27 cellular contexts compared by ENCODE assay signal in genomic region chr11:93001812-93002211, GRCh38. TPM values are rescaled to one million over a fixed set of nuclear protein-coding genes. Genes with fewer than 3 reads are reported as not detected.
"Had no signal": no experiment of that assay in that cellular context is flagged by ENCODE, and none has a peak within 500 bp of the region (broad histone marks: within the 10 kb centered on the region; RNA-seq: fewer than 3 reads in every experiment).

No MANE protein-coding gene starts in this region.

- H3K36me3 ChIP-seq: ascending aorta had no signal

- H3K27me3 ChIP-seq: ascending aorta had no signal

- H3K4me1 Mint-ChIP-seq: activated CD4-positive, alpha-beta T cell treated with anti-CD3 and anti-CD28 coated beads, Interleukin-2, amount 10 ng/mL, durations not matched to agents 7 days and 5 days; activated naive CD8-positive, alpha-beta T cell treated with anti-CD3 and anti-CD28 coated beads, Interleukin-2, amount 50 U/mL, for 24 hours had no signal

- H3K36me3 Mint-ChIP-seq: activated CD4-positive, alpha-beta memory T cell treated with anti-CD3 and anti-CD28 coated beads for 36 hours; activated naive CD4-positive, alpha-beta T cell treated with anti-CD3 and anti-CD28 coated beads, Interleukin-2, amount 50 U/mL, for 72 hours; brain had no signal

- ATAC-seq: activated naive CD4-positive, alpha-beta T cell treated with anti-CD3 and anti-CD28 coated beads, Interleukin-2, amount 50 U/mL, for 72 hours; activated naive CD8-positive, alpha-beta T cell treated with anti-CD3 and anti-CD28 coated beads, Interleukin-2, amount 50 U/mL, for 24 hours; activated T-cell treated with anti-CD3 and anti-CD28 coated beads, Interleukin-2, amount 50 U/mL, for 4 hours had no signal

- H3K4me3 ChIP-seq: ascending aorta had no signal

- DNase-seq: activated CD4-positive, alpha-beta memory T cell treated with anti-CD3 and anti-CD28 coated beads for 36 hours; activated CD4-positive, alpha-beta T cell treated with anti-CD3 and anti-CD28 coated beads, Interleukin-2, amount 10 ng/mL, durations not matched to agents 7 days and 5 days; activated CD4-positive, CD25-positive, alpha-beta regulatory T cell; activated CD8-positive, alpha-beta memory T cell treated with anti-CD3 and anti-CD28 coated beads for 24 hours; activated effector memory CD4-positive, alpha-beta T cell treated with anti-CD3 and anti-CD28 coated beads, Interleukin-2, amount 50 U/mL, for 16 hours; activated naive CD4-positive, alpha-beta T cell treated with Interleukin-2 at 50 U/mL for 16 hours; activated naive CD8-positive, alpha-beta T cell treated with anti-CD3 and anti-CD28 coated beads, Interleukin-2, amount 50 U/mL, for 24 hours; activated T-cell treated with anti-CD3 and anti-CD28 coated beads, Interleukin-2, amount 50 U/mL, for 4 hours; amniotic stem cell; KG1; NCI-H1105; NCI-H1436; NCI-H187; NCI-H2081; NCI-H510A treated with DMSO at 0.1 percent for 48 hours; SIG-M5; SK-N-SH; T-helper 1 cell had no signal

- H3K27ac ChIP-seq: ascending aorta, VCaP had no signal

- H3K27me3 Mint-ChIP-seq: activated CD4-positive, alpha-beta T cell treated with anti-CD3 and anti-CD28 coated beads, Interleukin-2, amount 10 ng/mL, durations not matched to agents 7 days and 5 days; activated naive CD8-positive, alpha-beta T cell treated with anti-CD3 and anti-CD28 coated beads, Interleukin-2, amount 50 U/mL, for 24 hours; brain had no signal

- H3K4me3 Mint-ChIP-seq: activated CD4-positive, alpha-beta memory T cell treated with anti-CD3 and anti-CD28 coated beads for 36 hours; activated CD4-positive, alpha-beta T cell treated with anti-CD3 and anti-CD28 coated beads, Interleukin-2, amount 10 ng/mL, durations not matched to agents 7 days and 5 days; activated naive CD8-positive, alpha-beta T cell treated with anti-CD3 and anti-CD28 coated beads, Interleukin-2, amount 50 U/mL, for 24 hours; activated T-cell treated with anti-CD3 and anti-CD28 coated beads, Interleukin-2, amount 50 U/mL, for 4 hours; brain had no signal

- H3K27ac Mint-ChIP-seq: activated CD4-positive, alpha-beta memory T cell treated with anti-CD3 and anti-CD28 coated beads for 36 hours; activated CD4-positive, alpha-beta T cell treated with anti-CD3 and anti-CD28 coated beads, Interleukin-2, amount 10 ng/mL, durations not matched to agents 7 days and 5 days; activated naive CD4-positive, alpha-beta T cell treated with anti-CD3 and anti-CD28 coated beads, Interleukin-2, amount 50 U/mL, for 72 hours; activated naive CD8-positive, alpha-beta T cell treated with anti-CD3 and anti-CD28 coated beads, Interleukin-2, amount 50 U/mL, for 24 hours; brain had no signal

- H3K9me3 ChIP-seq: ascending aorta, SK-N-SH had no signal

- H3K4me1 ChIP-seq: ascending aorta had no signal

- H3K9me3 Mint-ChIP-seq: activated CD4-positive, alpha-beta memory T cell treated with anti-CD3 and anti-CD28 coated beads for 36 hours had no signal

RNA-seq across cellular contexts. Expression of gene MTNR1B, which starts 32.4 kb away (rescaled TPM):
- total RNA-seq: activated CD4-positive, alpha-beta memory T cell treated with anti-CD3 and anti-CD28 coated beads for 36 hours; activated CD4-positive, alpha-beta T cell treated with anti-CD3 and anti-CD28 coated beads, Interleukin-2, amount 10 ng/mL, durations not matched to agents 7 days and 5 days; activated naive CD4-positive, alpha-beta T cell treated with anti-CD3 and anti-CD28 coated beads, Interleukin-2, amount 50 U/mL, for 72 hours; activated T-cell treated with anti-CD3 and anti-CD28 coated beads, Interleukin-2, amount 50 U/mL, for 4 hours; ascending aorta; cardiac septum; chondrocyte; LHCN-M2; M059J; T-helper 2 cell treated with Interferon-gamma antibody and Interleukin-4, amounts not matched to agents 100 ng/mL and 5 ng/mL, for 36 hours had no signal
- polyA plus RNA-seq: SK-N-SH had no signal
